Comparison of ENCODE assay signal across 15 cellular contexts in genomic region chr14:95699397-95699796, GRCh38. TPM values are rescaled to one million over a fixed set of nuclear protein-coding genes. Genes with fewer than 3 reads are reported as not detected.
DNase-seq lines count a peak whose midpoint lies in the region; ATAC-seq and TF ChIP-seq lines count a peak whose summit lies in the region.
"Had no signal": no experiment of that assay in that cellular context is flagged by ENCODE, and none has a peak within 500 bp of the region (broad histone marks: within the 10 kb centered on the region; RNA-seq: fewer than 3 reads in every experiment).

No MANE protein-coding gene starts in this region.

- no peak for TF ChIP-seq CTCF in GM06990 (IDR thresholded peaks at IDR 0.05; ENCODE audit: insufficient read depth, low read length, poor library complexity, severe bottlenecking)

- peak overlapping the region; percentile 28 for H3K27ac Mint-ChIP-seq in activated T-helper 17 cell treated with anti-CD3 and anti-CD28 coated beads, Interleukin-2, amount 50 U/mL, for 72 hours
- H3K27ac Mint-ChIP-seq: endodermal cell had no signal

- no peak overlapping the region for H3K4me3 ChIP-seq in GM06990 (replicated peaks; ENCODE audit: low read depth, low read length)
- H3K4me3 ChIP-seq: breast epithelium had no signal

- no peaks in the 10 kb centered on the region for H3K27me3 ChIP-seq in GM06990 (replicated peaks; ENCODE audit: control insufficient read depth, insufficient read depth, low read length)

- DNase-seq in GM06990 (ENCODE audit: extremely low read depth, insufficient read length) = peak; percentile 43
- DNase-seq in DMS 273 treated with DMSO at 0.1 percent for 48 hours (lab: John Stamatoyannopoulos, UW) = no peak
- DNase-seq in NCI-H1694 treated with DMSO at 0.1 percent for 48 hours (lab: John Stamatoyannopoulos, UW) = no peak
- no peak for DNase-seq in activated T-cell treated with anti-CD3 and anti-CD28 coated beads, Interleukin-2, amount 50 U/mL, for 1 hour
- no peak for DNase-seq in AG08396 (ENCODE audit: low spot score)
- DNase-seq: activated gamma-delta T cell treated with Interleukin-2 at 50 U/mL for 16 hours, DMS53, endodermal cell, posterior cingulate gyrus had no signal

- no peaks in the 10 kb centered on the region for H3K9me3 Mint-ChIP-seq in activated T-helper 17 cell treated with anti-CD3 and anti-CD28 coated beads, Interleukin-2, amount 50 U/mL, for 72 hours
- H3K9me3 Mint-ChIP-seq: endodermal cell had no signal

- H3K27me3 Mint-ChIP-seq in activated T-helper 17 cell treated with anti-CD3 and anti-CD28 coated beads, Interleukin-2, amount 50 U/mL, for 72 hours = peaks cover 44% of the 10 kb centered on the region

- ATAC-seq in GM19351 (IDR thresholded peaks at IDR 0.05; ENCODE audit: unreplicated experiment) (peak; percentile 49), HG02798 (IDR thresholded peaks at IDR 0.05; ENCODE audit: poor library complexity, unreplicated experiment) (peak; percentile 51)
- no peak for ATAC-seq in activated T-helper 17 cell treated with anti-CD3 and anti-CD28 coated beads, Interleukin-2, amount 50 U/mL, for 72 hours (replicated peaks)

- H3K4me1 Mint-ChIP-seq in activated T-helper 17 cell treated with anti-CD3 and anti-CD28 coated beads, Interleukin-2, amount 50 U/mL, for 72 hours = no peaks in the 10 kb centered on the region

- H3K36me3 ChIP-seq in GM06990 (ENCODE audit: control insufficient read depth, insufficient read depth, low read length) = no peaks in the 10 kb centered on the region
- H3K36me3 ChIP-seq: breast epithelium had no signal

- no peak overlapping the region for H3K4me3 Mint-ChIP-seq in activated T-helper 17 cell treated with anti-CD3 and anti-CD28 coated beads, Interleukin-2, amount 50 U/mL, for 72 hours
- H3K4me3 Mint-ChIP-seq: endodermal cell had no signal

- H3K36me3 Mint-ChIP-seq in activated T-helper 17 cell treated with anti-CD3 and anti-CD28 coated beads, Interleukin-2, amount 50 U/mL, for 72 hours (ENCODE audit: low read depth) = no peaks in the 10 kb centered on the region

RNA-seq across cellular contexts. Expression of gene TCL1B, which starts 13.2 kb away (rescaled TPM):
- total RNA-seq in activated T-helper 17 cell treated with anti-CD3 and anti-CD28 coated beads, Interleukin-2, amount 50 U/mL, for 72 hours = not detected
- total RNA-seq: breast epithelium; frontal cortex; T-helper 1 cell treated with Interleukin-12 subunit alpha and Interleukin-12 subunit beta and Interleukin-4 antibody, amounts not matched to agents 30 ng/mL and 1 ng/mL, for 36 hours had no signal

RNA-seq across cellular contexts. Expression of gene TCL1A, which starts 14.5 kb away (rescaled TPM):
- total RNA-seq in activated T-helper 17 cell treated with anti-CD3 and anti-CD28 coated beads, Interleukin-2, amount 50 U/mL, for 72 hours = not detected
- total RNA-seq: breast epithelium; frontal cortex; T-helper 1 cell treated with Interleukin-12 subunit alpha and Interleukin-12 subunit beta and Interleukin-4 antibody, amounts not matched to agents 30 ng/mL and 1 ng/mL, for 36 hours had no signal
